8 cellular contexts compared by ENCODE assay signal in genomic region chr1:224433671-224434446, GRCh38. TPM values are rescaled to one million over a fixed set of nuclear protein-coding genes. Genes with fewer than 3 reads are reported as not detected.
DNase-seq lines count a peak whose midpoint lies in the region; ATAC-seq, FAIRE-seq and TF ChIP-seq lines count a peak whose summit lies in the region.

No MANE protein-coding gene starts in this region.

- H3K4me3 ChIP-seq in BE2C (ENCODE audit: low read depth, low read length) = peak overlapping the region; percentile 90
- peak overlapping the region; percentile 82 for H3K4me3 ChIP-seq in bronchial epithelial cell (ENCODE audit: low read depth, low read length)
- peak overlapping the region; percentile 62 to 85 (median 79) for H3K4me3 ChIP-seq in spleen

- H3K36me3 ChIP-seq in BE2C (peaks cover 6% of the 10 kb centered on the region; the same call in 1 of the 2 replicates), bronchial epithelial cell (ENCODE audit: control insufficient read depth, insufficient read depth, low read length) (no peaks in the 10 kb centered on the region), spleen (peaks cover 0 to 19% (median 4%) of the 10 kb centered on the region in 6 donors)

- no peak for TF ChIP-seq CTCF in BE2C (IDR thresholded peaks at IDR 0.05; ENCODE audit: low read depth, low read length)
- no peak for TF ChIP-seq CTCF in bronchial epithelial cell (IDR thresholded peaks at IDR 0.05; ENCODE audit: insufficient read depth, low read length, severe bottlenecking)
- no peak for TF ChIP-seq CTCF in spleen (IDR thresholded peaks at IDR 0.05 in 8 of 11, conservative IDR thresholded peaks at IDR 0.05 in 3 of 11)

- peak overlapping the region; percentile 76 to 99 (median 98) for H3K27ac ChIP-seq in spleen

- DNase-seq in BE2C (peak; percentile 37), T-helper 9 cell (peak; percentile 49), bronchial epithelial cell (ENCODE audit: low read depth) (no peak), islet precursor cell (peak; percentile 65), spleen (peak; percentile 92), OCI-M2 (lab: John Stamatoyannopoulos, UW; ENCODE audit: unreplicated experiment) (no peak), NCI-H2196 (lab: John Stamatoyannopoulos, UW; ENCODE audit: unreplicated experiment) (no peak)

- 0 to 2% (median 1%) methylated on average over 28 to 62 of the region's 66 CpGs for WGBS in spleen, 5 donors

- H3K9me3 ChIP-seq in BE2C = no peaks in the 10 kb centered on the region
- H3K9me3 ChIP-seq in spleen = no peaks in the 10 kb centered on the region

- intact Hi-C loops in spleen (cut with DNase I; ENCODE audit: low total_unique reads) = no loop called here

- H3K4me1 ChIP-seq in BE2C = no peaks in the 10 kb centered on the region; the same call in 1 of the 2 replicates
- H3K4me1 ChIP-seq in spleen = peaks cover 34 to 71% (median 58%) of the 10 kb centered on the region in 6 donors

- no peak for FAIRE-seq in bronchial epithelial cell (lab: Jason Lieb, UNC)

- H3K27me3 ChIP-seq in BE2C (no peaks in the 10 kb centered on the region), bronchial epithelial cell (ENCODE audit: control insufficient read depth, insufficient read depth, low read length) (no peaks in the 10 kb centered on the region), spleen (replicated peaks in 1 of 7) (no peaks in the 10 kb centered on the region)

- ATAC-seq in HG03045 (IDR thresholded peaks at IDR 0.05; ENCODE audit: unreplicated experiment) = peak; percentile 9

- TF ChIP-seq POLR2A in spleen (IDR thresholded peaks at IDR 0.05) = no peak

RNA-seq across cellular contexts. Expression of gene WDR26, which starts 0.7 kb away (rescaled TPM):
- 56.3 TPM for polyA plus RNA-seq in BE2C (2012; ENCODE audit: insufficient read depth, insufficient read length, low read depth)
- total RNA-seq in bronchial epithelial cell (34.5 and 58.8 TPM in 2 replicates), spleen (100 to 1,000 TPM; 107 to 148 (median 129) TPM)
- polyA plus RNA-seq in spleen = 10 to 100 TPM; 22.0 to 36.6 (median 29.0) TPM

Comparison
In these comparisons a context has a peak if more than half of its experiments do, and no peak if none do; other contexts are left out.
1. DNase-seq: peak in BE2C (single experiment), T-helper 9 cell (single experiment), islet precursor cell (single experiment) and spleen (single experiment); none in bronchial epithelial cell (single experiment), OCI-M2 (single experiment) and NCI-H2196 (single experiment).
2. Peak in every context shown above with its lines, with median percentiles within 50 percentile points of each other: H3K4me3 ChIP-seq.